In genomic region chr1:25572708-25573590, GRCh38 we compare ENCODE assay signal across 8 cellular contexts. TPM values are rescaled to one million over a fixed set of nuclear protein-coding genes. Genes with fewer than 3 reads are reported as not detected.
DNase-seq lines count a peak whose midpoint lies in the region; ATAC-seq and TF ChIP-seq lines count a peak whose summit lies in the region.

No MANE protein-coding gene starts in this region.

- H3K9me3 Mint-ChIP-seq in stimulated activated effector memory CD8-positive, alpha-beta T cell treated with anti-CD3 and anti-CD28 coated beads, Interleukin-12 subunit alpha, Interleukin-12 subunit beta, amount 100 ng/mL, for 72 hours, result no peaks in the 10 kb centered on the region

- H3K4me3 ChIP-seq in HFF-Myc (replicated peaks; ENCODE audit: low read depth, low read length), result no peak overlapping the region
- H3K4me3 ChIP-seq in brain microvascular endothelial cell (ENCODE audit: low read depth, low read length), result no peak overlapping the region

- peak; percentile 70 for ATAC-seq in left colon
- peak; percentile 58 for ATAC-seq in stimulated activated effector memory CD8-positive, alpha-beta T cell treated with anti-CD3 and anti-CD28 coated beads, Interleukin-12 subunit alpha, Interleukin-12 subunit beta, amount 100 ng/mL, for 72 hours
- no peak for ATAC-seq in GM18511 (IDR thresholded peaks at IDR 0.05; ENCODE audit: unreplicated experiment)

- H3K4me1 Mint-ChIP-seq in stimulated activated effector memory CD8-positive, alpha-beta T cell treated with anti-CD3 and anti-CD28 coated beads, Interleukin-12 subunit alpha, Interleukin-12 subunit beta, amount 100 ng/mL, for 72 hours, result peaks cover 30% of the 10 kb centered on the region

- TF ChIP-seq CTCF in HFF-Myc (IDR thresholded peaks at IDR 0.05; ENCODE audit: low read depth, low read length, missing control alignments) (peak; percentile 72), brain microvascular endothelial cell (IDR thresholded peaks at IDR 0.05; ENCODE audit: low read depth, low read length, missing control alignments) (peak; percentile 88)

- no peaks in the 10 kb centered on the region for H3K27me3 ChIP-seq in brain microvascular endothelial cell (replicated peaks)

- H3K36me3 Mint-ChIP-seq in stimulated activated effector memory CD8-positive, alpha-beta T cell treated with anti-CD3 and anti-CD28 coated beads, Interleukin-12 subunit alpha, Interleukin-12 subunit beta, amount 100 ng/mL, for 72 hours, result no peaks in the 10 kb centered on the region

- no peaks in the 10 kb centered on the region for H3K36me3 ChIP-seq in brain microvascular endothelial cell (replicated peaks)

- peak; percentile 45 for DNase-seq in COLO829 (ENCODE audit: low spot score)
- DNase-seq in HFF-Myc (ENCODE audit: extremely low read depth, low read depth), result no peak
- peak; percentile 35 for DNase-seq in T follicular helper cell (ENCODE audit: low read depth)
- DNase-seq in brain microvascular endothelial cell, result peak; percentile 53
- DNase-seq in left colon, result peak; percentile 50 to 77
- peak in 1 of 2 donors; percentile 65 for DNase-seq in stimulated activated effector memory CD8-positive, alpha-beta T cell treated with anti-CD3 and anti-CD28 coated beads, Interleukin-12 subunit alpha, Interleukin-12 subunit beta, amount 100 ng/mL, for 72 hours (ENCODE audit: low spot score in 2 of 2)
- DNase-seq in GM19240 (ENCODE audit: insufficient read length, low spot score), result no peak

- H3K27ac Mint-ChIP-seq in stimulated activated effector memory CD8-positive, alpha-beta T cell treated with anti-CD3 and anti-CD28 coated beads, Interleukin-12 subunit alpha, Interleukin-12 subunit beta, amount 100 ng/mL, for 72 hours, result no peak overlapping the region

- H3K4me3 Mint-ChIP-seq in stimulated activated effector memory CD8-positive, alpha-beta T cell treated with anti-CD3 and anti-CD28 coated beads, Interleukin-12 subunit alpha, Interleukin-12 subunit beta, amount 100 ng/mL, for 72 hours, result no peak overlapping the region

- in situ Hi-C loops in brain microvascular endothelial cell (cut with HindIII; ENCODE audit: low pct_ligation_motif_present, low sequenced_read_pairs), result no loop called here

- no peak overlapping the region for H3K27ac ChIP-seq in brain microvascular endothelial cell

- intact Hi-C loops in left colon (cut with DNase I, micrococcal nuclease), result no loop called here

RNA-seq across cellular contexts. Expression of gene LDLRAP1, which starts 29.5 kb away (rescaled TPM):
- 10 to 100 TPM; 37.7 to 40.2 TPM for total RNA-seq in left colon

RNA-seq across cellular contexts. Expression of gene MAN1C1, which starts 43.6 kb away (rescaled TPM):
- 1 to 10 TPM; 1.7 to 6.0 TPM for total RNA-seq in left colon

Comparison
In these comparisons a context has a peak if more than half of its experiments do, and no peak if none do; other contexts are left out.
1. DNase-seq: peak in COLO829 (single experiment), T follicular helper cell (single experiment), brain microvascular endothelial cell (single experiment) and left colon (2 of 2); none in HFF-Myc (single experiment) and GM19240 (single experiment).